Comparison of ENCODE assay signal across 8 cellular contexts in the genomic region with DNA sequence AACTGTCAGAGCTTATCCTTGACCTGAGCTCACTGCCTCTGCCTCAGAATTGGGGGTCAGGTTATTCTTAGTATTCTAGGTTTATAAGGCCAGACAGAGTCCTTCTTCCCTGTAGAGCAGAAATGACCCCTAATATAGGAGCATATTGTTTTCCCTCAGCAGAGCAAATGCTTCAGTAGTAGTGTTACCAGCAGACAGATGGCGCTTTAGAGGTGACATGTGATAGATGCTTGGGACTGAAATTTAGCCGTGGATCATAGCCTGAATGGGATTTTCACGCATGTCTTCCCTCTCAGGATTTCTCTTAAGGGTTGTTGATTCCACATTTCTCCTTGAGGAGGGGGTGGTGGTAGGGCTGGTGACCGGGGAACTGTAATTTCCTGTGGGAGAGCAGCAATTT. TPM values are rescaled to one million over a fixed set of nuclear protein-coding genes. Genes with fewer than 3 reads are reported as not detected.
A peak's percentile ranks its signal among the peaks of the same experiment; 100 is the strongest.
DNase-seq lines count a peak whose midpoint lies in the region; ATAC-seq, FAIRE-seq and TF ChIP-seq lines count a peak whose summit lies in the region.

No MANE protein-coding gene starts in this region.

- no peaks in the 10 kb centered on the region for H3K79me2 ChIP-seq in OCI-LY7 (ENCODE audit: insufficient read depth, low read depth, low read length)

- H3K36me3 ChIP-seq in OCI-LY7 (ENCODE audit: insufficient read depth, low read length), result no peaks in the 10 kb centered on the region

- H3K27ac ChIP-seq in A549 (no peak overlapping the region), OCI-LY7 (ENCODE audit: low read depth, low read length, poor library complexity, severe bottlenecking) (no peak overlapping the region)

- H3K4me3 Mint-ChIP-seq in naive thymus-derived CD8-positive, alpha-beta T cell, result no peak overlapping the region

- H3K4me1 Mint-ChIP-seq in naive thymus-derived CD8-positive, alpha-beta T cell, result peaks cover 23 to 74% (median 59%) of the 10 kb centered on the region in 4 donors

- H3K27me3 Mint-ChIP-seq in naive thymus-derived CD8-positive, alpha-beta T cell, result no peaks in the 10 kb centered on the region

- no peak overlapping the region for H2AFZ ChIP-seq in OCI-LY7 (ENCODE audit: low read length)

- ATAC-seq in A549 (peak; percentile 68 to 69; a peak in 4 of 6 replicates), GM21576 (IDR thresholded peaks at IDR 0.05; ENCODE audit: unreplicated experiment) (no peak), GM18870 (IDR thresholded peaks at IDR 0.05; ENCODE audit: unreplicated experiment) (no peak)
- no peak for ATAC-seq in naive thymus-derived CD8-positive, alpha-beta T cell

- BruUV-seq in OCI-LY7 (replicated peaks; lab: Mats Ljungman, UMichigan), result no TSS peak

- H3K9me3 ChIP-seq in A549, result no peaks in the 10 kb centered on the region
- no peaks in the 10 kb centered on the region for H3K9me3 ChIP-seq in OCI-LY7 (ENCODE audit: low read length)

- TF ChIP-seq RAD21 in A549 (conservative IDR thresholded peaks at IDR 0.05 in 1 of 2, IDR thresholded peaks at IDR 0.05 in 1 of 2), result peak in 1 of 2 experiments; percentile 17; a peak in 1 of 5 replicates

- DNase-seq in A549 (ENCODE audit: low read depth in 1 of 2, low spot score in 1 of 2) (peak in 1 of 2 experiments; percentile 14), OCI-LY7 (ENCODE audit: low spot score) (peak; percentile 56), fibroblast of mammary gland (ENCODE audit: low read depth) (peak; percentile 16)
- no peak for DNase-seq in naive thymus-derived CD8-positive, alpha-beta T cell
- no peak for DNase-seq in activated T-cell treated with anti-CD3 and anti-CD28 coated beads, Interleukin-2, amount 50 U/mL, for 48 hours

- POLR2A ChIA-PET in A549 (lab: Yijun Ruan, JAX), result no interaction called here
- POLR2A ChIA-PET in OCI-LY7 (lab: Charles Lee), result interaction anchor here (1.3 kb wide), 1 partner anchor 12 kb away, joined by 3 read pairs; no protein-coding TSS in a partner anchor
- POLR2A ChIA-PET in naive thymus-derived CD8-positive, alpha-beta T cell (lab: Charles Lee), result no interaction called here

- TF ChIP-seq CTCF in A549 (IDR thresholded peaks at IDR 0.05), result peak; percentile 33; the same call in 2 of the 3 replicates
- TF ChIP-seq CTCF in GM12873 (IDR thresholded peaks at IDR 0.05; ENCODE audit: insufficient read depth, low read depth, low read length, missing control alignments), result peak; percentile 65
- TF ChIP-seq CTCF in OCI-LY7 (conservative IDR thresholded peaks at IDR 0.05; ENCODE audit: low read length), result peak; percentile 82
- TF ChIP-seq CTCF in fibroblast of mammary gland (conservative IDR thresholded peaks at IDR 0.05; ENCODE audit: control insufficient read depth, insufficient read depth, low read depth, low read length), result peak; percentile 40

- CTCF ChIA-PET in A549 (lab: Yijun Ruan, JAX), result interaction anchor here (1.3 to 7.7 kb wide), 8 partner anchors 12 to 149 kb away, joined by 3 to 65 read pairs (median 6); no protein-coding TSS in a partner anchor
- CTCF ChIA-PET in OCI-LY7 (lab: Charles Lee; ENCODE audit: unreplicated experiment), result interaction anchor here (1.4 to 3.0 kb wide), 3 partner anchors 9 to 30 kb away, joined by 4 to 13 read pairs (median 5); no protein-coding TSS in a partner anchor

- no peaks in the 10 kb centered on the region for H3K9me3 Mint-ChIP-seq in naive thymus-derived CD8-positive, alpha-beta T cell

- peaks cover 0 to 3% (median 2%) of the 10 kb centered on the region in 3 donors for H3K36me3 Mint-ChIP-seq in naive thymus-derived CD8-positive, alpha-beta T cell

- intact Hi-C loops in OCI-LY7 (cut with micrococcal nuclease; ENCODE audit: unreplicated experiment), result loop anchor here (1.0 to 2.0 kb wide), 2 partner anchors 29 to 38 kb away; no protein-coding TSS in a partner anchor

- peak overlapping the region in 5 of 10 donors; percentile 22 to 67 (median 63) for H3K27ac Mint-ChIP-seq in naive thymus-derived CD8-positive, alpha-beta T cell

- no peak for TF ChIP-seq POLR2A in A549 (IDR thresholded peaks at IDR 0.05; ENCODE audit: low read length)

- no peaks in the 10 kb centered on the region for H4K20me1 ChIP-seq in OCI-LY7 (ENCODE audit: insufficient read depth, low read length)

- no peak for FAIRE-seq in A549 (lab: Jason Lieb, UNC)

- 35% methylated on average over 4 of the region's 4 CpGs for WGBS in A549 (ENCODE audit: missing lambda C conversion rate)

- H3K4me2 ChIP-seq in A549 (no peak overlapping the region), OCI-LY7 (ENCODE audit: low read length) (no peak overlapping the region)

- H3K9me2 ChIP-seq in OCI-LY7 (ENCODE audit: insufficient read depth, low read length), result no peaks in the 10 kb centered on the region

- H3K4me3 ChIP-seq in A549 (no peak overlapping the region), OCI-LY7 (ENCODE audit: low read depth, low read length, poor library complexity, severe bottlenecking) (no peak overlapping the region), fibroblast of mammary gland (ENCODE audit: control insufficient read depth, low read depth, low read length) (no peak overlapping the region)

- no peak for TF ChIP-seq EP300 in A549 (IDR thresholded peaks at IDR 0.05)

- H3K4me1 ChIP-seq in A549 (peaks cover 11% of the 10 kb centered on the region; the same call in 2 of the 3 replicates), OCI-LY7 (ENCODE audit: insufficient read depth, low read length, poor library complexity, severe bottlenecking) (peaks cover 13% of the 10 kb centered on the region)

TF ChIP-seq in A549, 52 proteins besides CTCF, POLR2A, EP300 and RAD21:
- no peak for TF ChIP-seq BHLHE40 (IDR thresholded peaks at IDR 0.05; ENCODE audit: low read depth, low read length)
- TF ChIP-seq, protein P1, sequence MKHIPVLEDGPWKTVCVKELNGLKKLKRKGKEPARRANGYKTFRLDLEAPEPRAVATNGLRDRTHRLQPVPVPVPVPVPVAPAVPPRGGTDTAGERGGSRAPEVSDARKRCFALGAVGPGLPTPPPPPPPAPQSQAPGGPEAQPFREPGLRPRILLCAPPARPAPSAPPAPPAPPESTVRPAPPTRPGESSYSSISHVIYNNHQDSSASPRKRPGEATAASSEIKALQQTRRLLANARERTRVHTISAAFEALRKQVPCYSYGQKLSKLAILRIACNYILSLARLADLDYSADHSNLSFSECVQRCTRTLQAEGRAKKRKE (CRISPR knock-in tag; IDR thresholded peaks at IDR 0.05; ENCODE audit: low read depth), result no peak
- TF ChIP-seq CBX2 (IDR thresholded peaks at IDR 0.05; ENCODE audit: borderline replicate concordance, low read depth), result no peak
- no peak for TF ChIP-seq SMC3 (IDR thresholded peaks at IDR 0.05)
- no peak for TF ChIP-seq KDM1A (IDR thresholded peaks at IDR 0.05; ENCODE audit: low read depth)
- TF ChIP-seq POLR2AphosphoS2 (conservative IDR thresholded peaks at IDR 0.05; ENCODE audit: low read length), result no peak
- TF ChIP-seq TFCP2L1 (CRISPR knock-in tag; IDR thresholded peaks at IDR 0.05), result no peak
- TF ChIP-seq, protein P2, sequence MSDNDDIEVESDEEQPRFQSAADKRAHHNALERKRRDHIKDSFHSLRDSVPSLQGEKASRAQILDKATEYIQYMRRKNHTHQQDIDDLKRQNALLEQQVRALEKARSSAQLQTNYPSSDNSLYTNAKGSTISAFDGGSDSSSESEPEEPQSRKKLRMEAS (IDR thresholded peaks at IDR 0.05), result no peak
- TF ChIP-seq TP53 (CRISPR knock-in tag; IDR thresholded peaks at IDR 0.05), result no peak
- no peak for TF ChIP-seq RARB (CRISPR knock-in tag; IDR thresholded peaks at IDR 0.05)

RNA-seq across cellular contexts. Expression of gene ADARB1, which starts 24.5 kb away (rescaled TPM):
- polyA plus RNA-seq in A549 (2011; rRNA removed), result 2.8 and 3.2 TPM in 2 replicates
- 2.5 and 3.0 TPM in 2 replicates for polyA plus RNA-seq in A549 (2012; cell fraction: cytosol; rRNA removed)
- 7.2 and 8.4 TPM in 2 replicates for polyA plus RNA-seq in A549 (2012; cell fraction: nucleus; rRNA removed)
- polyA plus RNA-seq in A549 (2017; fragmentation: RNase III; extraction: RNeasy Plus Mini Kit Qiagen cat#74134 plus additional on column Dnase treatment), result 5.0 to 6.7 TPM (median 5.7 TPM) in 3 replicates
- 4.7 and 5.2 TPM in 2 replicates for polyA minus RNA-seq in A549 (2011; rRNA and poly(A)+ RNA removed)
- 6.6 and 17.4 TPM in 2 replicates for total RNA-seq in OCI-LY7 (2014; rRNA removed; shearing (Covaris generic))
- total RNA-seq in OCI-LY7 (2022), result 20.5 and 20.8 TPM in 2 replicates
- total RNA-seq in naive thymus-derived CD8-positive, alpha-beta T cell, result 10 to 100 TPM; 34.3 to 36.9 TPM
- polyA plus RNA-seq in naive thymus-derived CD8-positive, alpha-beta T cell, result 1 to 10 TPM; 2.9 to 7.7 (median 5.2) TPM

Comparison
In these comparisons a context has a peak if more than half of its experiments do, and no peak if none do; other contexts are left out.
1. ATAC-seq: peak in A549 (2 of 2); none in GM21576 (single experiment), naive thymus-derived CD8-positive, alpha-beta T cell (0 of 2) and GM18870 (single experiment).
2. DNase-seq: peak in OCI-LY7 (single experiment) and fibroblast of mammary gland (single experiment); none in naive thymus-derived CD8-positive, alpha-beta T cell (0 of 10) and activated T-cell treated with anti-CD3 and anti-CD28 coated beads, Interleukin-2, amount 50 U/mL, for 48 hours (0 of 2).
3. Peak in every context shown above with its lines, with median percentiles within 50 percentile points of each other: CTCF ChIP-seq.